In the genomic region with DNA sequence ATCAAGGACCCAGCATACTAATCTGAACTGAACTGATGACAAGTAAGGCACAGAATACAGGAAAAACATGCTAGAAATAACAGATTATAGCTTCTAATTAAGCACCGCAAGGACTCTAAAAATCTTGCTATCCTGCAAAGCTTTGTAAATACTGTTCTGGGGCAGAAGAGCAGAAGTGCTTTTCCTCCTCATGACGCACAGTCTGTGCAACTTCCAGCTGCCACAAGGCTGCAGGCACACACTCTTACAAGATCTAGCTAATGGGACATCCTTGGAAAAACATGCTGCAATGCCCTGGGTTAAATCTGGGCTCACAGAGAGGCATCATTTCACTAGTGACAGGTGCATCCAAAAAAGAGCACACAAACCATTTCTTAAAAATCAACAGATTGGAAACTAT, we compare ENCODE assay signal across 1 cellular context.
TF ChIP-seq lines count a peak whose summit lies in the region.

No MANE protein-coding gene starts in this region.

TF ChIP-seq in neural cell, 6 proteins besides CTCF, POLR2A, EP300 and RAD21:
- no peak for TF ChIP-seq TAF1 (IDR thresholded peaks at IDR 0.05; ENCODE audit: low read depth)
- no peak for TF ChIP-seq MXI1 (conservative IDR thresholded peaks at IDR 0.05; ENCODE audit: poor library complexity, severe bottlenecking)
- no peak for TF ChIP-seq SMC3 (conservative IDR thresholded peaks at IDR 0.05; ENCODE audit: poor library complexity)
- no peak for TF ChIP-seq EZH2 (IDR thresholded peaks at IDR 0.05; ENCODE audit: borderline replicate concordance, insufficient read depth, low read length, poor library complexity, severe bottlenecking)
- no peak for TF ChIP-seq POLR2AphosphoS5 (IDR thresholded peaks at IDR 0.05)
- no peak for TF ChIP-seq REST (IDR thresholded peaks at IDR 0.05; ENCODE audit: borderline replicate concordance)
